ENCODE assay signal across 8 cellular contexts in the genomic region with DNA sequence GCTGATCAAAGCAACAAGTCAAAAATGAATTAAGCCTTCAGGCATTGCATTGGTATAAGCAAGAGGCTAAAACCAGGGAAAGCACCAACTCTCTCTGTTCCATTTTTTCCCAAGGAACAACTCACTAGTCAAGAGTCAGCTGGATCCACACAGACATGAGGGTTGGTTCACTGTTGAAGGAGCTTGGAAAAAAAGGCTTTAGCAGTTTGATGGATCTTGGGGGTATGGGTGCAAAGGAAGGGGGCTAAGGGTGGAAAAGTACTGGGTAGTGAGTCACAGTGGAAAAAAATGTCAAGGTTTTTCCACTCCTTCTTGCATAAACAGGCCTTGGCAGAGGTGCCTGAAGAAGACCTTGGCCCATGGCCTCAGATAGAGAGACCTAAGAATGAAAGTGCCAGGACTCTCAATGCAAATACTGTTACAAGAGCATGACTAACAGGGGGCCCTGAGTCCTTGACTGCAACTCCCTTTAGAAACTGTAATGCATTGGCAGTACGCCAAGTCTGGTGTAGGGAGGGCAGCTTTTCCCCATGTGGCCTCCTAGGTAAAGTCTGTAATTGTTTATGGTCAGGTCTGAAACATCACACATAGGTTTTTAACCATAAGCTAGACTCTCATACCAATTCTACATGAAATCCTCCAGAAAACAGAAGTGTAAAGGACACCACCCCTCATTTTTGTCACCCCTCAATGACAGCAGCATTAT. TPM values are rescaled to one million over a fixed set of nuclear protein-coding genes. Genes with fewer than 3 reads are reported as not detected.
DNase-seq lines count a peak whose midpoint lies in the region; ATAC-seq lines count a peak whose summit lies in the region.

No MANE protein-coding gene starts in this region.

- H3K9ac ChIP-seq in NT2/D1 (ENCODE audit: insufficient read length, low read depth), result no peak overlapping the region

- no peaks in the 10 kb centered on the region for H3K9me3 ChIP-seq in NT2/D1 (ENCODE audit: insufficient read depth, low read length)

- H3K27me3 ChIP-seq in NT2/D1 (ENCODE audit: insufficient read depth, insufficient read length), result no peaks in the 10 kb centered on the region

- no peaks in the 10 kb centered on the region for H3K4me1 ChIP-seq in NT2/D1 (ENCODE audit: insufficient read depth, insufficient read length)

- DNase-seq in GM03348 (ENCODE audit: low spot score) (peak; percentile 28), NT2/D1 (ENCODE audit: low read depth, low spot score) (peak; percentile 23), astrocyte of the hippocampus (ENCODE audit: low read depth, low spot score) (peak; percentile 86), pulmonary artery endothelial cell (ENCODE audit: low read depth, low spot score) (peak; percentile 11), CD1c-positive myeloid dendritic cell (ENCODE audit: extremely low spot score) (no peak), AML-193 (lab: John Stamatoyannopoulos, UW) (no peak)

- no peak overlapping the region for H3K4me3 ChIP-seq in NT2/D1 (ENCODE audit: insufficient read length, low read depth)

- H3K36me3 ChIP-seq in NT2/D1 (ENCODE audit: insufficient read depth, insufficient read length, low read length), result peaks cover 44% of the 10 kb centered on the region

- ATAC-seq in GM21423 (IDR thresholded peaks at IDR 0.05; ENCODE audit: unreplicated experiment) (peak; percentile 99), HG03565 (IDR thresholded peaks at IDR 0.05; ENCODE audit: unreplicated experiment) (peak; percentile 94)

RNA-seq across cellular contexts. Expression of gene ACTL7A, which starts 23.7 kb away (rescaled TPM):
- total RNA-seq in pulmonary artery endothelial cell, result not detected in 2 replicates

RNA-seq across cellular contexts. Expression of gene ACTL7B, which starts 30.0 kb away (rescaled TPM):
- total RNA-seq in pulmonary artery endothelial cell, result under 0.01 TPM in 1 of 2 replicates, not detected in the other

RNA-seq across cellular contexts. Expression of gene ELP1, which starts 48.1 kb away (rescaled TPM):
- total RNA-seq in pulmonary artery endothelial cell, result 30.8 and 43.5 TPM in 2 replicates

RNA-seq across cellular contexts. Expression of gene ABITRAM, which starts 48.4 kb away (rescaled TPM):
- total RNA-seq in pulmonary artery endothelial cell, result 3.8 and 4.6 TPM in 2 replicates

Comparison
In these comparisons a context has a peak if more than half of its experiments do, and no peak if none do; other contexts are left out.
1. DNase-seq: peak in GM03348 (single experiment), NT2/D1 (single experiment), astrocyte of the hippocampus (single experiment) and pulmonary artery endothelial cell (single experiment); none in CD1c-positive myeloid dendritic cell (single experiment) and AML-193 (0 of 2).